21 cellular contexts compared by ENCODE assay signal in the genomic region with DNA sequence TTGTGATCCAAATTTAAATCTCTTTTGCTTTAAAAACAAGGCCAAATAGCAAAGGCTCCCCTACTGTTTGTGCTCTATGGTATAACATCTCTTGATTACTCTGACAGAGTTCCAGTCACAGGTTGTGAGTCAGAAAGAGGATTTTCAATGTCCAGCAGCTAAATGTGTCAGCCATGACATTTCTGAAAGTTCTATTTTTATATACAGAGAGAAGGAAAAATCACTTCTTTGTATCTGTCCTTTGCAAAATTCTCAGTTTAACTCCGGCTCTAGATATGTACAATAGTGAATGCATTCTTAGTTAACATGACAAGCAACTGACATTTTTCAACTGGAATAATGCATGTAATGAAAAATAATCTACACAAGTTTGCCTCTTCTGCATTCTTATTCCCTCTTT.
DNase-seq lines count a peak whose midpoint lies in the region; ATAC-seq and TF ChIP-seq lines count a peak whose summit lies in the region.
"Had no signal": no experiment of that assay in that cellular context is flagged by ENCODE, and none has a peak within 500 bp of the region (broad histone marks: within the 10 kb centered on the region; RNA-seq: fewer than 3 reads in every experiment).

No MANE protein-coding gene starts in this region.

- H3K18ac ChIP-seq in mesenchymal stem cell (ENCODE audit: low read depth in 1 of 2, low read length in 2 of 2): no peak overlapping the region

- H3K4me2 ChIP-seq in mammary epithelial cell (ENCODE audit: insufficient read depth, low read depth, low read length) (no peak overlapping the region), mesenchymal stem cell (ENCODE audit: low read length, poor library complexity, severe bottlenecking) (no peak overlapping the region)
- H3K4me2 ChIP-seq: A549, neural progenitor cell had no signal

- no peak overlapping the region for H2BK5ac ChIP-seq in mesenchymal stem cell (ENCODE audit: low read depth, low read length, poor library complexity, severe bottlenecking)

- H3K14ac ChIP-seq in mesenchymal stem cell (ENCODE audit: low read length in 2 of 2): no peak overlapping the region

- peak overlapping the region; percentile 5 for H3K27ac ChIP-seq in cardiac muscle cell
- no peak overlapping the region for H3K27ac ChIP-seq in mammary epithelial cell (ENCODE audit: insufficient read depth, low read depth, low read length)
- H3K27ac ChIP-seq in mesenchymal stem cell (ENCODE audit: low read length, poor library complexity, severe bottlenecking): peak overlapping the region; percentile 39
- H3K27ac ChIP-seq: A549, neural progenitor cell, thyroid gland had no signal

- H3K9me3 ChIP-seq in cardiac muscle cell (ENCODE audit: low read depth): no peaks in the 10 kb centered on the region
- H3K9me3 ChIP-seq in mammary epithelial cell (replicated peaks; ENCODE audit: insufficient read depth, low read length): no peaks in the 10 kb centered on the region
- H3K9me3 ChIP-seq in mesenchymal stem cell (ENCODE audit: control insufficient read depth, low read length): no peaks in the 10 kb centered on the region
- H3K9me3 ChIP-seq: A549, thyroid gland had no signal

- POLR2A ChIA-PET in WTC11 (lab: Charles Lee): interaction anchor here (0.6 kb wide), 1 partner anchor 25 kb away, joined by 12 read pairs; no protein-coding TSS in a partner anchor

- no peak overlapping the region for H3K23ac ChIP-seq in mesenchymal stem cell (ENCODE audit: low read length in 2 of 2)

- no peaks in the 10 kb centered on the region for H3K79me1 ChIP-seq in mesenchymal stem cell (replicated peaks; ENCODE audit: low read length, poor library complexity, severe bottlenecking)

- ATAC-seq in Right ventricle myocardium inferior: no peak
- no peak for ATAC-seq in HG03432 (IDR thresholded peaks at IDR 0.05; ENCODE audit: unreplicated experiment)
- ATAC-seq in WTC11: no peak
- no peak for ATAC-seq in HG02623 (IDR thresholded peaks at IDR 0.05; ENCODE audit: unreplicated experiment)
- ATAC-seq: A549 had no signal

- H4K8ac ChIP-seq in mesenchymal stem cell (ENCODE audit: low read length): no peak overlapping the region

- no peaks in the 10 kb centered on the region for H4K20me1 ChIP-seq in mammary epithelial cell (ENCODE audit: insufficient read depth, low read length)

- no peak overlapping the region for H3K4ac ChIP-seq in mesenchymal stem cell (ENCODE audit: low read depth in 1 of 2, low read length in 2 of 2)

- no TSS peak for BruUV-seq in mammary epithelial cell (replicated peaks; lab: Mats Ljungman, UMichigan)

- dilution Hi-C loops in mammary epithelial cell (cut with HindIII; ENCODE audit: low sequenced_read_pairs): no loop called here

- H3K27me3 ChIP-seq in cardiac muscle cell (no peaks in the 10 kb centered on the region), mammary epithelial cell (ENCODE audit: insufficient read depth, low read length) (no peaks in the 10 kb centered on the region), mesenchymal stem cell (ENCODE audit: control insufficient read depth in 1 of 2, insufficient read depth in 1 of 2, low read length in 2 of 2) (no peaks in the 10 kb centered on the region)
- H3K27me3 ChIP-seq: neural progenitor cell, thyroid gland had no signal

- H4K91ac ChIP-seq in mesenchymal stem cell (ENCODE audit: low read length): no peak overlapping the region

- H3K4me3 Mint-ChIP-seq in WTC11: no peak overlapping the region
- H3K4me3 Mint-ChIP-seq: activated B cell treated with CpG ODN at 0.5 μM for 24 hours; CD4-positive, alpha-beta T cell; neural progenitor cell had no signal

- H2AFZ ChIP-seq in mammary epithelial cell (ENCODE audit: low read depth, low read length): no peak overlapping the region
- no peak overlapping the region for H2AFZ ChIP-seq in mesenchymal stem cell (ENCODE audit: low read depth, low read length)
- H2AFZ ChIP-seq: neural progenitor cell had no signal

- H3K9me3 Mint-ChIP-seq in WTC11: no peaks in the 10 kb centered on the region
- H3K9me3 Mint-ChIP-seq: activated B cell treated with CpG ODN at 0.5 μM for 24 hours had no signal

- intact Hi-C loops in Right ventricle myocardium inferior (cut with DNase I): no loop called here
- intact Hi-C loops in mammary epithelial cell (cut with micrococcal nuclease): no loop called here

- no peak overlapping the region for H2AK5ac ChIP-seq in mesenchymal stem cell (ENCODE audit: low read length, severe bottlenecking)

- peaks cover 6% of the 10 kb centered on the region for H3K4me1 ChIP-seq in cardiac muscle cell (ENCODE audit: low read depth)
- no peaks in the 10 kb centered on the region for H3K4me1 ChIP-seq in mammary epithelial cell (ENCODE audit: insufficient read depth, low read length)
- H3K4me1 ChIP-seq in mesenchymal stem cell (ENCODE audit: control insufficient read depth, insufficient read depth, low read depth, low read length): no peaks in the 10 kb centered on the region
- H3K4me1 ChIP-seq: A549, thyroid gland had no signal

- in situ Hi-C loops in mammary epithelial cell (cut with MboI; ENCODE audit: low sequenced_read_pairs in 2 of 2): no loop called here

- no peak overlapping the region for H2BK15ac ChIP-seq in mesenchymal stem cell (ENCODE audit: low read depth, poor library complexity, severe bottlenecking)

- no peaks in the 10 kb centered on the region for H3K36me3 Mint-ChIP-seq in WTC11
- H3K36me3 Mint-ChIP-seq: neural progenitor cell had no signal

- no peak overlapping the region for H3K4me3 ChIP-seq in cardiac muscle cell
- H3K4me3 ChIP-seq in mammary epithelial cell (replicated peaks in 1 of 3; ENCODE audit: insufficient read depth in 1 of 3, low read depth in 2 of 3, low read length in 3 of 3): no peak overlapping the region
- H3K4me3 ChIP-seq in mesenchymal stem cell (ENCODE audit: insufficient read depth in 1 of 2, low read depth in 1 of 2, low read length in 2 of 2): no peak overlapping the region
- H3K4me3 ChIP-seq: A549, neural progenitor cell, thyroid gland had no signal

- H3K4me1 Mint-ChIP-seq in WTC11: no peaks in the 10 kb centered on the region
- H3K4me1 Mint-ChIP-seq: activated B cell treated with CpG ODN at 0.5 μM for 24 hours had no signal

- H3K36me3 ChIP-seq in cardiac muscle cell: no peaks in the 10 kb centered on the region
- H3K36me3 ChIP-seq in mammary epithelial cell (ENCODE audit: insufficient read depth, low read length): no peaks in the 10 kb centered on the region
- H3K36me3 ChIP-seq in mesenchymal stem cell (ENCODE audit: control insufficient read depth in 1 of 2, insufficient read depth in 2 of 2, low read depth in 1 of 2, low read length in 2 of 2): no peaks in the 10 kb centered on the region
- H3K36me3 ChIP-seq: neural progenitor cell, thyroid gland had no signal

- H3K27me3 Mint-ChIP-seq in WTC11 (ENCODE audit: low read depth): no peaks in the 10 kb centered on the region
- H3K27me3 Mint-ChIP-seq: activated B cell treated with CpG ODN at 0.5 μM for 24 hours; CD4-positive, alpha-beta T cell had no signal

- CTCF ChIA-PET in mammary epithelial cell (lab: Charles Lee; ENCODE audit: low non-redundant PET) (no interaction called here), WTC11 (lab: Charles Lee) (no interaction called here)

- WGBS in mammary epithelial cell (ENCODE audit: low coverage, missing lambda C conversion rate): 93% methylated on average over 1 of the region's 1 CpG
- no CpG with 5 or more reads among the region's 1 CpG for WGBS in mesenchymal stem cell

- no peak overlapping the region for H3K9ac ChIP-seq in mammary epithelial cell (ENCODE audit: insufficient read depth, low read length)
- H3K9ac ChIP-seq in mesenchymal stem cell (ENCODE audit: low read length): no peak overlapping the region
- H3K9ac ChIP-seq: neural progenitor cell had no signal

- DNase-seq in cardiac muscle cell (ENCODE audit: low read depth in 1 of 2, low spot score in 1 of 2): no peak
- DNase-seq in Right ventricle myocardium inferior (ENCODE audit: missing footprints): no peak
- peak; percentile 9 for DNase-seq in mammary epithelial cell
- DNase-seq in mesenchymal stem cell: peak; percentile 27
- DNase-seq in erythroblast (lab: John Stamatoyannopoulos, UW): no peak
- no peak for DNase-seq in WTC11 (ENCODE audit: low spot score)
- DNase-seq: activated B cell treated with CpG ODN at 0.5 μM for 24 hours; activated gamma-delta T cell; caudate nucleus; CD4-positive, alpha-beta T cell; H7; NCI-H2081 treated with DMSO at 0.1 percent for 48 hours; NCI-H526; RPMI8226; stimulated activated CD4-positive, alpha-beta T cell treated with anti-CD3 and anti-CD28 coated beads, Interleukin-4, amount 100 ng/mL, for 4 hours; T-helper 1 cell; thyroid gland had no signal

- TF ChIP-seq POLR2A in erythroblast (IDR thresholded peaks at IDR 0.05; ENCODE audit: low read length): no peak

- no peak overlapping the region for H2BK120ac ChIP-seq in mesenchymal stem cell (ENCODE audit: low read depth, low read length)

- no peak overlapping the region for H3K27ac Mint-ChIP-seq in WTC11
- H3K27ac Mint-ChIP-seq: activated B cell treated with CpG ODN at 0.5 μM for 24 hours; CD4-positive, alpha-beta T cell; neural progenitor cell had no signal

- H2BK12ac ChIP-seq in mesenchymal stem cell (ENCODE audit: low read length in 2 of 2): no peak overlapping the region

- TF ChIP-seq CTCF in cardiac muscle cell (IDR thresholded peaks at IDR 0.05; ENCODE audit: low read depth, low read length) (no peak), mammary epithelial cell (conservative IDR thresholded peaks at IDR 0.05 in 1 of 2, IDR thresholded peaks at IDR 0.05 in 1 of 2; ENCODE audit: extremely low read depth in 1 of 2, insufficient read depth in 1 of 2, low read depth in 1 of 2, low read length in 2 of 2) (no peak), WTC11 (IDR thresholded peaks at IDR 0.05) (no peak)

- no peaks in the 10 kb centered on the region for H3K79me2 ChIP-seq in mammary epithelial cell (ENCODE audit: insufficient read depth, low read length)

TF ChIP-seq in WTC11, 78 proteins besides CTCF, POLR2A, EP300 and RAD21 (continues in another document):
- TF ChIP-seq, protein P1, sequence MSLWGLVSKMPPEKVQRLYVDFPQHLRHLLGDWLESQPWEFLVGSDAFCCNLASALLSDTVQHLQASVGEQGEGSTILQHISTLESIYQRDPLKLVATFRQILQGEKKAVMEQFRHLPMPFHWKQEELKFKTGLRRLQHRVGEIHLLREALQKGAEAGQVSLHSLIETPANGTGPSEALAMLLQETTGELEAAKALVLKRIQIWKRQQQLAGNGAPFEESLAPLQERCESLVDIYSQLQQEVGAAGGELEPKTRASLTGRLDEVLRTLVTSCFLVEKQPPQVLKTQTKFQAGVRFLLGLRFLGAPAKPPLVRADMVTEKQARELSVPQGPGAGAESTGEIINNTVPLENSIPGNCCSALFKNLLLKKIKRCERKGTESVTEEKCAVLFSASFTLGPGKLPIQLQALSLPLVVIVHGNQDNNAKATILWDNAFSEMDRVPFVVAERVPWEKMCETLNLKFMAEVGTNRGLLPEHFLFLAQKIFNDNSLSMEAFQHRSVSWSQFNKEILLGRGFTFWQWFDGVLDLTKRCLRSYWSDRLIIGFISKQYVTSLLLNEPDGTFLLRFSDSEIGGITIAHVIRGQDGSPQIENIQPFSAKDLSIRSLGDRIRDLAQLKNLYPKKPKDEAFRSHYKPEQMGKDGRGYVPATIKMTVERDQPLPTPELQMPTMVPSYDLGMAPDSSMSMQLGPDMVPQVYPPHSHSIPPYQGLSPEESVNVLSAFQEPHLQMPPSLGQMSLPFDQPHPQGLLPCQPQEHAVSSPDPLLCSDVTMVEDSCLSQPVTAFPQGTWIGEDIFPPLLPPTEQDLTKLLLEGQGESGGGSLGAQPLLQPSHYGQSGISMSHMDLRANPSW (CRISPR knock-in tag; conservative IDR thresholded peaks at IDR 0.05; ENCODE audit: low read depth): no peak

Comparison
In these comparisons a context has a peak if more than half of its experiments do, and no peak if none do; other contexts are left out.
1. DNase-seq: peak in mammary epithelial cell (single experiment) and mesenchymal stem cell (single experiment); none in cardiac muscle cell (0 of 2), Right ventricle myocardium inferior (single experiment), erythroblast (0 of 2) and WTC11 (single experiment).